ENCODE assay signal across 8 cellular contexts in genomic region chr17:28644782-28645575, GRCh38. TPM values are rescaled to one million over a fixed set of nuclear protein-coding genes. Genes with fewer than 3 reads are reported as not detected.
DNase-seq lines count a peak whose midpoint lies in the region; ATAC-seq and TF ChIP-seq lines count a peak whose summit lies in the region.

BLTP2 (minus strand) TSS chr17:28645158; CDS start chr17:28645056, 102 bp downstream.

- no peak for TF ChIP-seq CTCF in CD4-positive, alpha-beta T cell (IDR thresholded peaks at IDR 0.05)

- H3K27me3 ChIP-seq in CD4-positive, alpha-beta T cell (ENCODE audit: control insufficient read depth, insufficient read depth, low read length), result no peaks in the 10 kb centered on the region

- H3K4me3 Mint-ChIP-seq in CD4-positive, alpha-beta T cell, result peak within 1 kb of the TSS; percentile 93

- intact Hi-C loops in CD4-positive, alpha-beta T cell (cut with DNase I, micrococcal nuclease), result loop anchor here (2.0 to 10.0 kb wide), 8 partner anchors 46 to 472 kb away; partner anchors contain the start of genes PROCA1 (in 2 of the 2), ALDOC (in 1 of the 2), IFT20 (in 1 of the 2) and NEK8 (in 1 of the 2)

- H3K27me3 Mint-ChIP-seq in CD4-positive, alpha-beta T cell, result no peaks in the 10 kb centered on the region

- peaks cover 38% of the 10 kb centered on the region for H3K4me1 Mint-ChIP-seq in CD4-positive, alpha-beta T cell (ENCODE audit: low read depth)

- peak within 1 kb of the TSS; percentile 76 for H3K27ac ChIP-seq in CD4-positive, alpha-beta T cell (ENCODE audit: low read depth, low read length)

- H3K36me3 Mint-ChIP-seq in CD4-positive, alpha-beta T cell (ENCODE audit: low read depth), result peaks cover 79% of the 10 kb centered on the region

- peak; percentile 96 for ATAC-seq in CD4-positive, alpha-beta T cell (ENCODE audit: poor library complexity)
- ATAC-seq in GM19463 (IDR thresholded peaks at IDR 0.05; ENCODE audit: unreplicated experiment), result peak; percentile 95

- POLR2A ChIA-PET in CD4-positive, alpha-beta T cell (lab: Charles Lee), result interaction anchor here (0.6 to 8.1 kb wide), 21 partner anchors 9 to 649 kb away, joined by 3 to 115 read pairs (median 4); partner anchors contain the start of genes ALDOC, IFT20, NEK8 and NUFIP2

- H3K9me3 ChIP-seq in CD4-positive, alpha-beta T cell (ENCODE audit: control insufficient read depth, low read length), result no peaks in the 10 kb centered on the region

- DNase-seq in CD4-positive, alpha-beta T cell, result peak; percentile 90 to 96 (median 94)
- DNase-seq in HS-27A (ENCODE audit: low read depth) (peak; percentile 57), NK-92 (lab: John Stamatoyannopoulos, UW; ENCODE audit: unreplicated experiment) (peak; percentile 52), medulla oblongata (ENCODE audit: extremely low spot score) (peak; percentile 96)
- DNase-seq in activated CD8-positive, alpha-beta memory T cell treated with anti-CD3 and anti-CD28 coated beads for 24 hours, result peak; percentile 97
- peak; percentile 90 for DNase-seq in effector CD8-positive, alpha-beta T cell (lab: John Stamatoyannopoulos, UW)
- peak; percentile 92 to 93 (median 92) for DNase-seq in stimulated activated CD4-positive, alpha-beta T cell treated with anti-CD3 and anti-CD28 coated beads, TNF-alpha, amount 100 ng/mL, for 48 hours (ENCODE audit: low read depth in 3 of 3)

- CTCF ChIA-PET in CD4-positive, alpha-beta T cell (lab: Charles Lee), result interaction anchor here (0.9 to 3.7 kb wide), 5 partner anchors 17 to 479 kb away, joined by 3 to 27 read pairs (median 3); partner anchors contain the start of genes ALDOC, SDF2 and SUPT6H

- no peaks in the 10 kb centered on the region for H3K9me3 Mint-ChIP-seq in CD4-positive, alpha-beta T cell

- peak within 1 kb of the TSS; percentile 96 for H3K27ac Mint-ChIP-seq in CD4-positive, alpha-beta T cell

RNA-seq across cellular contexts. Expression of gene BLTP2, which starts in this region (rescaled TPM):
- 100 to 1,000 TPM; 120 to 124 TPM for total RNA-seq in CD4-positive, alpha-beta T cell

Comparison
In these comparisons a context has a peak if more than half of its experiments do, and no peak if none do; other contexts are left out.
1. Peak in every context shown above with its lines: DNase-seq, ATAC-seq and H3K27ac ChIP-seq.